In genomic region chr1:87369736-87370135, GRCh38 we compare ENCODE assay signal across 26 cellular contexts.
"Had no signal": no experiment of that assay in that cellular context is flagged by ENCODE, and none has a peak within 500 bp of the region (broad histone marks: within the 10 kb centered on the region; RNA-seq: fewer than 3 reads in every experiment).

No MANE protein-coding gene starts in this region.

- H3K9me3 ChIP-seq: ascending aorta, lower lobe of right lung, ovary, vagina had no signal

- H3K27ac ChIP-seq: ascending aorta, lower lobe of right lung, ovary, skin epidermis, vagina had no signal

- DNase-seq: activated CD4-positive, alpha-beta T cell treated with anti-CD3 and anti-CD28 coated beads for 4 hours; activated CD4-positive, alpha-beta T cell treated with anti-CD3 and anti-CD28 coated beads, Interleukin-2, amount 50 U/mL, for 4 hours; activated naive CD4-positive, alpha-beta T cell; activated T-cell treated with anti-CD3 and anti-CD28 coated beads for 4 hours; activated T-cell treated with anti-CD3 and anti-CD28 coated beads, Interleukin-2, amount 50 U/mL, for 72 hours; caudate nucleus; cortex of kidney; effector memory CD8-positive, alpha-beta T cell; foreskin fibroblast; head of caudate nucleus; hypothalamus; immature natural killer cell; kidney; lower lobe of right lung; mesenchymal stem cell; ovary; stimulated activated CD4-positive, alpha-beta T cell treated with anti-CD3 and anti-CD28 coated beads, Interleukin-1b, Interleukin-23, amount 100 ng/mL, for 48 hours; stimulated activated CD4-positive, alpha-beta T cell treated with anti-CD3 and anti-CD28 coated beads, Interleukin-4, amount 100 ng/mL, for 4 hours; stimulated activated CD8-positive, alpha-beta memory T cell treated with anti-CD3 and anti-CD28 coated beads, Interleukin-4, amount 100 ng/mL, for 48 hours; stimulated activated naive CD8-positive, alpha-beta T cell treated with anti-CD3 and anti-CD28 coated beads, Interleukin-15, amount 100 ng/mL, for 72 hours; substantia nigra had no signal

- H3K4me1 ChIP-seq: ascending aorta, vagina had no signal

- H3K27me3 ChIP-seq: ascending aorta, ovary, vagina had no signal

- ATAC-seq: activated T-cell treated with anti-CD3 and anti-CD28 coated beads, Interleukin-2, amount 50 U/mL, for 72 hours; effector memory CD8-positive, alpha-beta T cell; lower lobe of right lung; sciatic nerve; stimulated activated memory B cell treated with anti-CD40 and anti-IgM and Interleukin-4, amounts not matched to agents 10 μg/mL and 1 μg/mL and 100 μg/mL, for 72 hours; stimulated activated naive CD8-positive, alpha-beta T cell treated with anti-CD3 and anti-CD28 coated beads, Interleukin-15, amount 100 ng/mL, for 72 hours had no signal

- H3K4me3 ChIP-seq: ascending aorta, lower lobe of right lung, ovary, skin epidermis, vagina had no signal

- H3K36me3 ChIP-seq: ascending aorta, lower lobe of right lung, ovary, vagina had no signal
